ENCODE assay signal across 22 cellular contexts in the genomic region with DNA sequence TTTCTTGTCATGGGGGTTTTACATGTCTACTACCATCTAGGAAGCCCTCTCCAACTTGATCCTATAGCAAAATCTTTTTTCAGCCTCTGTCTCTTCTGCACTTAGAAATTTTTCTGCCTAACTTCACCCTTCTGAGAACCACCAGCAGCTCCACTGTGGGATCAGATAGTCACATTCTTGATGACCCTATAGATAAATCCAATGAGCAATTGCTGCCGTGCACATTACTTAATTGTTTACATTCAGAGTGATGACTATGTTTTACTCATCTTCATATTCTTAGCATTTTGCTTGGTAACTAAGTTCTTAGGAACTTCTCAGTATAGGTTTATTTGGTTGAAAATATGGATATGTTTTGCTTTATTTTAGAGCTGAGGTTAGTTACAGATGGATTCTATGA. TPM values are rescaled to one million over a fixed set of nuclear protein-coding genes. Genes with fewer than 3 reads are reported as not detected.
DNase-seq lines count a peak whose midpoint lies in the region; ATAC-seq and TF ChIP-seq lines count a peak whose summit lies in the region.
"Had no signal": no experiment of that assay in that cellular context is flagged by ENCODE, and none has a peak within 500 bp of the region (broad histone marks: within the 10 kb centered on the region; RNA-seq: fewer than 3 reads in every experiment).

No MANE protein-coding gene starts in this region.

- no peaks in the 10 kb centered on the region for H4K20me1 ChIP-seq in GM23248 (ENCODE audit: insufficient read depth)
- H4K20me1 ChIP-seq: BLaER1 had no signal

- WGBS in GM23248 (ENCODE audit: low coverage in 1 of 2, low lambda C conversion rate in 2 of 2, missing lambda C conversion rate in 2 of 2), 2 experiments, result 0% methylated on average over 1 of the region's 1 CpG
- 71% methylated on average over 1 of the region's 1 CpG for WGBS in suprapubic skin

- H3K27me3 ChIP-seq in GM23248 (replicated peaks; ENCODE audit: insufficient read depth), result no peaks in the 10 kb centered on the region
- no peaks in the 10 kb centered on the region for H3K27me3 ChIP-seq in suprapubic skin
- H3K27me3 ChIP-seq: BLaER1, ovary, right lobe of liver had no signal

- no peaks in the 10 kb centered on the region for H3K79me2 ChIP-seq in GM23248 (ENCODE audit: insufficient read depth)
- H3K79me2 ChIP-seq: hepatocyte had no signal

- POLR2A ChIA-PET in activated CD4-positive, alpha-beta T cell treated with anti-CD3 and anti-CD28 coated beads for 36 hours (lab: Charles Lee), result interaction anchor here (0.8 to 1.1 kb wide), 4 partner anchors 18 to 256 kb away, joined by 3 to 6 read pairs (median 4); no protein-coding TSS in a partner anchor
- POLR2A ChIA-PET in naive thymus-derived CD8-positive, alpha-beta T cell (lab: Charles Lee), result interaction anchor here (1.0 to 1.6 kb wide), 6 partner anchors 12 to 297 kb away, joined by 3 to 5 read pairs (median 4); no protein-coding TSS in a partner anchor

- no peak for DNase-seq in activated CD4-positive, alpha-beta T cell treated with anti-CD3 and anti-CD28 coated beads for 36 hours
- DNase-seq in activated CD4-positive, alpha-beta T cell treated with anti-CD3 and anti-CD28 coated beads, Interleukin-2, amount 50 U/mL, for 4 hours, result no peak
- DNase-seq in GM23248, result peak; percentile 74
- no peak for DNase-seq in activated T-helper 2 cell treated with anti-CD3 and anti-CD28 coated beads, Interferon-gamma antibody, Interleukin-2, Interleukin-4, amounts not matched to agents 10 μg/mL and 5 μg/mL and 100 μg/mL, durations not matched to agents 14 hours and 24 hours and 36 hours (ENCODE audit: low spot score)
- DNase-seq in iris pigment epithelial cell (ENCODE audit: low read depth), result peak; percentile 80
- no peak for DNase-seq in naive thymus-derived CD8-positive, alpha-beta T cell
- DNase-seq in left cardiac atrium, result no peak
- DNase-seq in suprapubic skin (ENCODE audit: low spot score in 2 of 2), result no peak
- DNase-seq: 8988T; activated naive CD4-positive, alpha-beta T cell; lower lobe of right lung; NCI-H1417 treated with DMSO at 0.1 percent for 48 hours; NCI-H2171; NCI-H526; ovary; right lobe of liver; SHP77; stimulated activated naive CD4-positive, alpha-beta T cell; T-cell; trophoblast cell had no signal

- CTCF ChIA-PET in activated CD4-positive, alpha-beta T cell treated with anti-CD3 and anti-CD28 coated beads for 36 hours (lab: Charles Lee), result interaction anchor here (0.9 to 2.4 kb wide), 13 partner anchors 11 to 309 kb away, joined by 3 to 10 read pairs (median 4); partner anchors contain the start of gene ETS1

- H3K36me3 Mint-ChIP-seq in activated CD4-positive, alpha-beta T cell treated with anti-CD3 and anti-CD28 coated beads for 36 hours (ENCODE audit: low read depth), result no peaks in the 10 kb centered on the region
- H3K36me3 Mint-ChIP-seq in activated T-helper 2 cell treated with anti-CD3 and anti-CD28 coated beads, Interferon-gamma antibody, Interleukin-2, Interleukin-4, amounts not matched to agents 10 μg/mL and 5 μg/mL and 100 μg/mL, durations not matched to agents 14 hours and 24 hours and 36 hours (ENCODE audit: low read depth), result no peaks in the 10 kb centered on the region
- no peaks in the 10 kb centered on the region for H3K36me3 Mint-ChIP-seq in naive thymus-derived CD8-positive, alpha-beta T cell
- H3K36me3 Mint-ChIP-seq: T-cell had no signal

- intact Hi-C loops in activated CD4-positive, alpha-beta T cell treated with anti-CD3 and anti-CD28 coated beads for 36 hours (cut with DNase I, micrococcal nuclease), result loop anchor here in 1 of 2 experiments (2.0 kb wide), 1 partner anchor 17 kb away; no protein-coding TSS in a partner anchor
- intact Hi-C loops in activated T-helper 2 cell treated with anti-CD3 and anti-CD28 coated beads, Interferon-gamma antibody, Interleukin-2, Interleukin-4, amounts not matched to agents 10 μg/mL and 5 μg/mL and 100 μg/mL, durations not matched to agents 14 hours and 24 hours and 36 hours (cut with micrococcal nuclease), result loop anchor here (1.0 to 2.0 kb wide), 4 partner anchors 19 to 74 kb away; no protein-coding TSS in a partner anchor
- intact Hi-C loops in left cardiac atrium (cut with DNase I), result no loop called here

- no peak overlapping the region for H3K4me2 ChIP-seq in GM23248 (ENCODE audit: unreplicated experiment)
- H3K4me2 ChIP-seq: BLaER1, hepatocyte had no signal

- H3K27ac ChIP-seq in GM23248 (peak overlapping the region; percentile 20; the same call in 1 of the 2 replicates), suprapubic skin (no peak overlapping the region)
- H3K27ac ChIP-seq: BLaER1, hepatocyte, lower lobe of right lung, ovary, right lobe of liver had no signal

- TF ChIP-seq POLR2A in suprapubic skin (IDR thresholded peaks at IDR 0.05), result no peak

- H3K9me3 Mint-ChIP-seq in activated CD4-positive, alpha-beta T cell treated with anti-CD3 and anti-CD28 coated beads for 36 hours (ENCODE audit: low read depth), result no peaks in the 10 kb centered on the region
- no peaks in the 10 kb centered on the region for H3K9me3 Mint-ChIP-seq in activated T-helper 2 cell treated with anti-CD3 and anti-CD28 coated beads, Interferon-gamma antibody, Interleukin-2, Interleukin-4, amounts not matched to agents 10 μg/mL and 5 μg/mL and 100 μg/mL, durations not matched to agents 14 hours and 24 hours and 36 hours
- H3K9me3 Mint-ChIP-seq in naive thymus-derived CD8-positive, alpha-beta T cell, result no peaks in the 10 kb centered on the region
- H3K9me3 Mint-ChIP-seq: T-cell had no signal

- no peak overlapping the region for H3K4me3 Mint-ChIP-seq in activated CD4-positive, alpha-beta T cell treated with anti-CD3 and anti-CD28 coated beads for 36 hours
- H3K4me3 Mint-ChIP-seq in activated T-helper 2 cell treated with anti-CD3 and anti-CD28 coated beads, Interferon-gamma antibody, Interleukin-2, Interleukin-4, amounts not matched to agents 10 μg/mL and 5 μg/mL and 100 μg/mL, durations not matched to agents 14 hours and 24 hours and 36 hours (ENCODE audit: low read depth), result no peak overlapping the region
- H3K4me3 Mint-ChIP-seq in naive thymus-derived CD8-positive, alpha-beta T cell, result no peak overlapping the region
- H3K4me3 Mint-ChIP-seq: T-cell had no signal

- H2AFZ ChIP-seq in GM23248, result no peak overlapping the region
- H2AFZ ChIP-seq: hepatocyte had no signal

- no peak for TF ChIP-seq EP300 in suprapubic skin (IDR thresholded peaks at IDR 0.05)

- in situ Hi-C loops in GM23248 (cut with MboI), result no loop called here

- no peak for TF ChIP-seq CTCF in suprapubic skin (IDR thresholded peaks at IDR 0.05)

- no peak overlapping the region for H3K9ac ChIP-seq in GM23248
- H3K9ac ChIP-seq: BLaER1 had no signal

- peaks cover 13% of the 10 kb centered on the region; the same call in 1 of the 2 replicates for H3F3A ChIP-seq in GM23248 (ENCODE audit: insufficient read depth)

- no peaks in the 10 kb centered on the region for H3K36me3 ChIP-seq in GM23248 (ENCODE audit: low read depth)
- no peaks in the 10 kb centered on the region for H3K36me3 ChIP-seq in suprapubic skin
- H3K36me3 ChIP-seq: BLaER1, lower lobe of right lung, ovary, right lobe of liver had no signal

- H3K4me3 ChIP-seq in GM23248 (no peak overlapping the region), suprapubic skin (no peak overlapping the region)
- H3K4me3 ChIP-seq: BLaER1, hepatocyte, lower lobe of right lung, ovary, right lobe of liver had no signal

- no peaks in the 10 kb centered on the region for H3K9me2 ChIP-seq in GM23248 (ENCODE audit: insufficient read depth)

- ATAC-seq in activated CD4-positive, alpha-beta T cell treated with anti-CD3 and anti-CD28 coated beads for 36 hours, result peak; percentile 63
- ATAC-seq in naive thymus-derived CD8-positive, alpha-beta T cell, result no peak
- ATAC-seq in left cardiac atrium, result no peak
- ATAC-seq: lower lobe of right lung, right lobe of liver, T-cell had no signal

- H3K4me1 Mint-ChIP-seq in activated CD4-positive, alpha-beta T cell treated with anti-CD3 and anti-CD28 coated beads for 36 hours, result peaks cover 65% of the 10 kb centered on the region
- H3K4me1 Mint-ChIP-seq in activated T-helper 2 cell treated with anti-CD3 and anti-CD28 coated beads, Interferon-gamma antibody, Interleukin-2, Interleukin-4, amounts not matched to agents 10 μg/mL and 5 μg/mL and 100 μg/mL, durations not matched to agents 14 hours and 24 hours and 36 hours (ENCODE audit: low read depth), result peaks cover 36% of the 10 kb centered on the region
- peaks cover 18 to 68% (median 48%) of the 10 kb centered on the region in 4 donors for H3K4me1 Mint-ChIP-seq in naive thymus-derived CD8-positive, alpha-beta T cell

- H3K9me3 ChIP-seq in GM23248 (ENCODE audit: low read depth), result no peaks in the 10 kb centered on the region
- H3K9me3 ChIP-seq in suprapubic skin, result no peaks in the 10 kb centered on the region
- H3K9me3 ChIP-seq: BLaER1, lower lobe of right lung, ovary, right lobe of liver had no signal

- H3K27me3 Mint-ChIP-seq in activated CD4-positive, alpha-beta T cell treated with anti-CD3 and anti-CD28 coated beads for 36 hours, result peaks cover 2% of the 10 kb centered on the region
- peaks cover 2% of the 10 kb centered on the region for H3K27me3 Mint-ChIP-seq in activated T-helper 2 cell treated with anti-CD3 and anti-CD28 coated beads, Interferon-gamma antibody, Interleukin-2, Interleukin-4, amounts not matched to agents 10 μg/mL and 5 μg/mL and 100 μg/mL, durations not matched to agents 14 hours and 24 hours and 36 hours (ENCODE audit: low read depth)
- H3K27me3 Mint-ChIP-seq in naive thymus-derived CD8-positive, alpha-beta T cell, result no peaks in the 10 kb centered on the region
- H3K27me3 Mint-ChIP-seq: T-cell had no signal

- H3K4me1 ChIP-seq in GM23248 (ENCODE audit: insufficient read depth), result peaks cover 19% of the 10 kb centered on the region
- peaks cover 4% of the 10 kb centered on the region for H3K4me1 ChIP-seq in suprapubic skin
- H3K4me1 ChIP-seq: right lobe of liver had no signal

- H3K27ac Mint-ChIP-seq in activated CD4-positive, alpha-beta T cell treated with anti-CD3 and anti-CD28 coated beads for 36 hours, result peak overlapping the region; percentile 59
- H3K27ac Mint-ChIP-seq in activated T-helper 2 cell treated with anti-CD3 and anti-CD28 coated beads, Interferon-gamma antibody, Interleukin-2, Interleukin-4, amounts not matched to agents 10 μg/mL and 5 μg/mL and 100 μg/mL, durations not matched to agents 14 hours and 24 hours and 36 hours, result peak overlapping the region; percentile 62
- H3K27ac Mint-ChIP-seq in naive thymus-derived CD8-positive, alpha-beta T cell, result peak overlapping the region in 4 of 10 donors; percentile 11 to 75 (median 36)

RNA-seq across cellular contexts. Expression of gene ETS1, which starts 12.4 kb away (rescaled TPM):
- 100 to 1,000 TPM; 410 to 449 TPM for total RNA-seq in activated CD4-positive, alpha-beta T cell treated with anti-CD3 and anti-CD28 coated beads for 36 hours
- 58.6 and 61.0 TPM in 2 replicates for total RNA-seq in GM23248 (2014; rRNA removed; shearing (Covaris generic))
- 18.4 and 19.9 TPM in 2 replicates for polyA plus RNA-seq in GM23248 (2016; fragmentation: Nextera tagmentation; extraction: Ambion mirVana)
- 517 and 526 TPM in 2 replicates for total RNA-seq in activated T-helper 2 cell treated with anti-CD3 and anti-CD28 coated beads, Interferon-gamma antibody, Interleukin-2, Interleukin-4, amounts not matched to agents 10 μg/mL and 5 μg/mL and 100 μg/mL, durations not matched to agents 14 hours and 24 hours and 36 hours
- 100 to 1,000 TPM; 925 to 962 TPM for total RNA-seq in naive thymus-derived CD8-positive, alpha-beta T cell
- polyA plus RNA-seq in naive thymus-derived CD8-positive, alpha-beta T cell, result 100 to 1,000 TPM; 407 to 433 (median 430) TPM
- total RNA-seq in left cardiac atrium (10 to 100 TPM; 52.7 to 68.5 TPM), suprapubic skin (10 to 100 TPM; 21.7 to 42.6 (median 33.7) TPM)

Comparison
In these comparisons a context has a peak if more than half of its experiments do, and no peak if none do; other contexts are left out.
1. DNase-seq: peak in GM23248 (single experiment) and iris pigment epithelial cell (single experiment); none in activated CD4-positive, alpha-beta T cell treated with anti-CD3 and anti-CD28 coated beads for 36 hours (single experiment), activated CD4-positive, alpha-beta T cell treated with anti-CD3 and anti-CD28 coated beads, Interleukin-2, amount 50 U/mL, for 4 hours (0 of 2), activated T-helper 2 cell treated with anti-CD3 and anti-CD28 coated beads, Interferon-gamma antibody, Interleukin-2, Interleukin-4, amounts not matched to agents 10 μg/mL and 5 μg/mL and 100 μg/mL, durations not matched to agents 14 hours and 24 hours and 36 hours (single experiment), naive thymus-derived CD8-positive, alpha-beta T cell (0 of 10), left cardiac atrium (single experiment) and suprapubic skin (0 of 2).